Comparison of ENCODE assay signal across 3 cellular contexts in the genomic region with DNA sequence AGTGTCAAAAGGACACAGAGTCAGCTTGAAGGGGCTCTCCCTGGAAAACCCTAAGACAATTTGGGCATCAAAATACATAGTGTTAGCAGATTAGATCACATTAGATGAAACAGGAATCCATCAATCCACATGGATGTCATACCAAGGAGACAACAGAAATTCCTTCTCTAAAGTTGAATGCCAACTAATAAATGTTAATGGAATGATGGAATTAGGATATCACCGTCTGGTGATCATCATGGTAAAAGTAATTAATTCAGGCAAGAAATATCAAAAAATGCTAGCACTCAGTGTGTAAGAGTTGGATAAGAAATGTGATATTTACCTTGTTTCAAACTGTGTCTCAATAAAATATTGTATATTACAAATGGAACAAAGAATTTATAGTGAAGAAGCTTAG. TPM values are rescaled to one million over a fixed set of nuclear protein-coding genes. Genes with fewer than 3 reads are reported as not detected.
"Had no signal": no experiment of that assay in that cellular context is flagged by ENCODE, and none has a peak within 500 bp of the region (broad histone marks: within the 10 kb centered on the region; RNA-seq: fewer than 3 reads in every experiment).

No MANE protein-coding gene starts in this region.

- ATAC-seq: GM12878 had no signal

- DNase-seq: GDM1, GF-D8 had no signal

- H3K4me3 ChIP-seq: GM12878 had no signal

RNA-seq across cellular contexts. Expression of gene NBPF4, which starts 32.9 kb away (rescaled TPM):
- polyA plus RNA-seq: GM12878 had no signal
